Comparison of ENCODE assay signal across 11 cellular contexts in the genomic region with DNA sequence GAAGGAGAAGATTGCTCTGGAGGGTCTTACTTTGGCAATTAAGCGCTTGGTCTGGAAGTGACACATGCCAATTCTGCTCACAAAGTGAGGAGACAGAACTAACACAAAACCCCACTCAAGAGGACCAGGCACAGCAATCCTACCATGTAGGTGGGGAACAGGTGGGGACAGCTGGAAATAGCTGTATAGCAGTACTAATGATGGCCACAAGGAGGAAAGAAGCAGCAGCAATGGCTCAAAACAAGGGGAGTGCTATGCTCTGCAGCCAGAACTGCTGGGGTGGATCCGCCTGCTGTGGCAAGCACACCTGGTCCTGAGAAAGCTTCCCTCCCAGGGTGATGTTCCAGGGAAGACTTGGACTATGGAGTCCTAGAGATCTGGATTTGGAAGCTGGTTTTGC. TPM values are rescaled to one million over a fixed set of nuclear protein-coding genes. Genes with fewer than 3 reads are reported as not detected.
DNase-seq lines count a peak whose midpoint lies in the region; ATAC-seq, FAIRE-seq and TF ChIP-seq lines count a peak whose summit lies in the region.
"Had no signal": no experiment of that assay in that cellular context is flagged by ENCODE, and none has a peak within 500 bp of the region (broad histone marks: within the 10 kb centered on the region; RNA-seq: fewer than 3 reads in every experiment).

No MANE protein-coding gene starts in this region.

- H2AFZ ChIP-seq in KMS-11 (ENCODE audit: low read depth) (no peak overlapping the region), K562 (ENCODE audit: low read depth, low read length) (no peak overlapping the region), neural cell (ENCODE audit: low read depth, low read length) (no peak overlapping the region)

- H3K4me2 ChIP-seq in KMS-11 (no peak overlapping the region), K562 (ENCODE audit: insufficient read depth, low read length) (no peak overlapping the region), neural cell (ENCODE audit: low read length) (no peak overlapping the region)

- DNase-seq in DMS79 treated with DMSO at 0.1 percent for 48 hours (lab: John Stamatoyannopoulos, UW): peak; percentile 7
- DNase-seq in DMS79 (lab: John Stamatoyannopoulos, UW): no peak
- DNase-seq in K562 (ENCODE audit: extremely low read depth in 1 of 4, low spot score in 3 of 4): peak; percentile 13 to 54 (median 36)
- DNase-seq in activated CD8-positive, alpha-beta memory T cell treated with anti-CD3 and anti-CD28 coated beads for 24 hours: no peak
- DNase-seq: stimulated activated naive CD4-positive, alpha-beta T cell treated with Interleukin-2 at 50 U/mL for 16 hours had no signal

- H3K9me1 ChIP-seq in K562 (ENCODE audit: control insufficient read depth, insufficient read depth, low read length): no peaks in the 10 kb centered on the region

- in situ Hi-C loops in K562 (cut with MboI): no loop called here

- no peaks in the 10 kb centered on the region for H3F3A ChIP-seq in neural cell (ENCODE audit: insufficient read depth, low read length, poor library complexity, severe bottlenecking)

- BruUV-seq in K562 (replicated peaks; lab: Mats Ljungman, UMichigan): no TSS peak

- TF ChIP-seq EP300 in K562 (IDR thresholded peaks at IDR 0.05; ENCODE audit: low read length): no peak
- no peak for TF ChIP-seq EP300 in neural cell (conservative IDR thresholded peaks at IDR 0.05; ENCODE audit: poor library complexity, severe bottlenecking)

- WGBS in K562 (ENCODE audit: insufficient coverage, low coverage, missing lambda C conversion rate): 0% methylated on average over 2 of the region's 2 CpGs

- no peak for TF ChIP-seq POLR2A in K562 (conservative IDR thresholded peaks at IDR 0.05)

- intact Hi-C loops in K562 (cut with micrococcal nuclease): no loop called here

- H3K4me1 ChIP-seq in KMS-11 (ENCODE audit: low read depth, poor library complexity, severe bottlenecking) (no peaks in the 10 kb centered on the region), K562 (replicated peaks in 1 of 2; ENCODE audit: control insufficient read depth in 2 of 2, insufficient read depth in 2 of 2, low read length in 2 of 2) (no peaks in the 10 kb centered on the region; a peak in 1 of 5 replicates)

- FAIRE-seq in K562 (lab: Jason Lieb, UNC): no peak
- FAIRE-seq: A204.1 had no signal

- H3K27ac ChIP-seq in KMS-11: no peak overlapping the region
- no peak overlapping the region for H3K27ac ChIP-seq in K562 (ENCODE audit: extremely low read depth, low read depth, low read length)
- no peak overlapping the region for H3K27ac ChIP-seq in neural cell (ENCODE audit: low read length)

- peak; percentile 70; the same call in 2 of the 3 replicates for ATAC-seq in K562
- ATAC-seq in GM21447 (IDR thresholded peaks at IDR 0.05; ENCODE audit: unreplicated experiment): no peak
- ATAC-seq in HG02840 (IDR thresholded peaks at IDR 0.05; ENCODE audit: low FRiP score, unreplicated experiment): no peak

- H4K20me1 ChIP-seq in KMS-11 (ENCODE audit: insufficient read depth) (no peaks in the 10 kb centered on the region), K562 (replicated peaks; ENCODE audit: control insufficient read depth, insufficient read depth, low read length) (0 out of 2 replicates have a peak, but pooled peaks cover 4% of the 10 kb centered on the region), neural cell (ENCODE audit: insufficient read depth) (no peaks in the 10 kb centered on the region)

- H3K4me3 ChIP-seq in KMS-11 (IDR thresholded peaks at IDR 0.05; ENCODE audit: insufficient read depth, low read depth, low read length): no peak overlapping the region
- H3K4me3 ChIP-seq in K562: no peak overlapping the region
- no peak overlapping the region for H3K4me3 ChIP-seq in neural cell (ENCODE audit: low read length)

- POLR2A ChIA-PET in K562 (lab: Yijun Ruan, JAX): interaction anchor here (0.6 kb wide), 1 partner anchor 54 kb away, joined by 3 read pairs; no protein-coding TSS in a partner anchor

- H3K9me3 ChIP-seq in K562 (replicated peaks; ENCODE audit: control insufficient read depth, insufficient read depth, low read depth, low read length) (no peaks in the 10 kb centered on the region), neural cell (ENCODE audit: low read length) (no peaks in the 10 kb centered on the region)

- CTCF ChIA-PET in K562 (lab: Yijun Ruan, JAX; ENCODE audit: low intra/inter-chr PET ratio): no interaction called here

- H3K27me3 ChIP-seq in KMS-11 (ENCODE audit: insufficient read depth, low read depth) (peaks cover 5% of the 10 kb centered on the region; the same call in 1 of the 2 replicates), K562 (ENCODE audit: control insufficient read depth in 2 of 2, insufficient read depth in 2 of 2, low read length in 2 of 2) (peaks cover 0 to 4% of the 10 kb centered on the region in 2 experiments; a peak in 1 of 5 replicates), neural cell (ENCODE audit: insufficient read depth, low read depth, low read length) (peaks cover 7% of the 10 kb centered on the region)

- no peaks in the 10 kb centered on the region for H3K9me2 ChIP-seq in neural cell (ENCODE audit: insufficient read depth, low read length)

- peak in 1 of 2 experiments; percentile 16; a peak in 1 of 4 replicates for TF ChIP-seq RAD21 in K562 (CRISPR knock-in tag; conservative IDR thresholded peaks at IDR 0.05 in 1 of 2, IDR thresholded peaks at IDR 0.05 in 1 of 2)
- TF ChIP-seq RAD21 in neural cell (conservative IDR thresholded peaks at IDR 0.05): no peak

- H3K79me2 ChIP-seq in KMS-11 (ENCODE audit: insufficient read depth, low read depth) (no peaks in the 10 kb centered on the region), K562 (ENCODE audit: control insufficient read depth, insufficient read depth, low read length) (no peaks in the 10 kb centered on the region), neural cell (replicated peaks; ENCODE audit: insufficient read depth, low read length) (no peaks in the 10 kb centered on the region)

- H3K36me3 ChIP-seq in KMS-11 (ENCODE audit: insufficient read depth) (no peaks in the 10 kb centered on the region), K562 (ENCODE audit: control insufficient read depth, insufficient read depth, low read length) (no peaks in the 10 kb centered on the region), neural cell (ENCODE audit: insufficient read depth, low read length) (no peaks in the 10 kb centered on the region)

- H3K9ac ChIP-seq in KMS-11: no peak overlapping the region
- no peak overlapping the region for H3K9ac ChIP-seq in K562 (ENCODE audit: insufficient read depth in 1 of 2, low read depth in 2 of 2, low read length in 2 of 2)
- H3K9ac ChIP-seq in neural cell (ENCODE audit: low read length): no peak overlapping the region

- TF ChIP-seq CTCF in KMS-11 (conservative IDR thresholded peaks at IDR 0.05; ENCODE audit: low read depth, low read length) (peak; percentile 58; the same call in 1 of the 2 replicates), K562 (IDR thresholded peaks at IDR 0.05 in 2 of 3, conservative IDR thresholded peaks at IDR 0.05 in 1 of 3; ENCODE audit: insufficient read depth in 2 of 3, low read depth in 1 of 3, low read length in 3 of 3) (peak; percentile 29 to 40 (median 34); a peak in 3 of 6 replicates), neural cell (IDR thresholded peaks at IDR 0.05; ENCODE audit: poor library complexity, severe bottlenecking) (no peak)

TF ChIP-seq in neural cell, 6 proteins besides CTCF, POLR2A, EP300 and RAD21 (continues in another document):
- TF ChIP-seq MXI1 (conservative IDR thresholded peaks at IDR 0.05; ENCODE audit: poor library complexity, severe bottlenecking) (no peak), POLR2AphosphoS5 (IDR thresholded peaks at IDR 0.05) (no peak), TAF1 (IDR thresholded peaks at IDR 0.05; ENCODE audit: low read depth) (no peak), SMC3 (conservative IDR thresholded peaks at IDR 0.05; ENCODE audit: poor library complexity) (peak; percentile 37)

RNA-seq across cellular contexts. Expression of a gene that starts 17.0 kb away (rescaled TPM):
- not detected in 2 replicates for total RNA-seq in K562 (2011; cell fraction: chromatin; rRNA removed; ENCODE audit: low replicate concordance)
- total RNA-seq in K562 (2011; cell fraction: nucleolus; rRNA removed): not detected in 2 replicates
- total RNA-seq in K562 (2011; cell fraction: nucleoplasm; rRNA removed): not detected in 2 replicates
- total RNA-seq in K562 (2014; rRNA removed): not detected in 2 replicates
- total RNA-seq in K562 (2014; rRNA removed; fragmentation: Illumina TruSeq; extraction: Trizol): not detected in 2 replicates
- total RNA-seq in K562 (2015; rRNA removed; fragmentation: Illumina TruSeq; extraction: Trizol): not detected in 2 replicates
- total RNA-seq in K562 (2021): not detected in 2 replicates
- polyA plus RNA-seq in K562 (2011; rRNA removed): not detected in 2 replicates
- not detected in 2 replicates for polyA plus RNA-seq in K562 (2011; cell fraction: cytosol; rRNA removed)
- polyA plus RNA-seq in K562 (2011; cell fraction: nucleus; rRNA removed): not detected in 2 replicates
- not detected in 2 replicates for polyA plus RNA-seq in K562 (2012)
- not detected in 2 replicates for polyA plus RNA-seq in K562 (2014; fragmentation: Illumina TruSeq; extraction: Trizol)
- not detected for polyA plus RNA-seq in K562 (2014; fragmentation: Nextera tagmentation; extraction: Ambion mirVana)
- not detected in 2 replicates for polyA plus RNA-seq in K562 (2014; rRNA removed)
- polyA minus RNA-seq in K562 (2011; rRNA and poly(A)+ RNA removed): not detected in 2 replicates
- polyA minus RNA-seq in K562 (2011; cell fraction: cytosol; rRNA and poly(A)+ RNA removed): not detected in 2 replicates
- polyA minus RNA-seq in K562 (2011; cell fraction: nucleus; rRNA and poly(A)+ RNA removed): not detected in 2 replicates
- 1.4 and 1.8 TPM in 2 replicates for polyA plus RNA-seq in neural cell
- 1.9 and 2.4 TPM in 2 replicates for polyA minus RNA-seq in neural cell
- total RNA-seq: renal cortical epithelial cell had no signal

Comparison
In these comparisons a context has a peak if more than half of its experiments do, and no peak if none do; other contexts are left out.
1. DNase-seq: peak in DMS79 treated with DMSO at 0.1 percent for 48 hours (single experiment) and K562 (4 of 4); none in DMS79 (single experiment) and activated CD8-positive, alpha-beta memory T cell treated with anti-CD3 and anti-CD28 coated beads for 24 hours (single experiment).